Comparison of ENCODE assay signal across 29 cellular contexts in genomic region chr17:74659898-74660297, GRCh38. TPM values are rescaled to one million over a fixed set of nuclear protein-coding genes. Genes with fewer than 3 reads are reported as not detected.
A peak's percentile ranks its signal among the peaks of the same experiment; 100 is the strongest.
DNase-seq lines count a peak whose midpoint lies in the region; ATAC-seq and TF ChIP-seq lines count a peak whose summit lies in the region.
"Had no signal": no experiment of that assay in that cellular context is flagged by ENCODE, and none has a peak within 500 bp of the region (broad histone marks: within the 10 kb centered on the region; RNA-seq: fewer than 3 reads in every experiment).

No MANE protein-coding gene starts in this region.

- H3K4me3 ChIP-seq in coronary artery, result no peak overlapping the region
- H3K4me3 ChIP-seq: GM23248, PC-9, SJSA1 had no signal

- H3K27ac ChIP-seq in coronary artery, result no peak overlapping the region
- H3K27ac ChIP-seq: GM23248, PC-9, SJSA1 had no signal

- DNase-seq in activated effector memory CD4-positive, alpha-beta T cell treated with anti-CD3 and anti-CD28 coated beads, Interleukin-2, amount 50 U/mL, for 16 hours, result peak; percentile 4
- DNase-seq in activated effector memory CD4-positive, alpha-beta T cell treated with Interleukin-2 at 50 U/mL for 16 hours, result no peak
- DNase-seq in HK-2 (ENCODE audit: unreplicated experiment) (peak; percentile 14), coronary artery (ENCODE audit: low spot score) (peak; percentile 9), renal cortical epithelial cell (ENCODE audit: low read depth) (peak; percentile 31), NCI-H2029 treated with DMSO at 0.1 percent for 48 hours (lab: John Stamatoyannopoulos, UW) (no peak)
- no peak for DNase-seq in activated naive CD8-positive, alpha-beta T cell treated with anti-CD3 and anti-CD28 coated beads, Interleukin-2, amount 50 U/mL, for 24 hours
- DNase-seq in activated T-cell treated with anti-CD3 and anti-CD28 coated beads, Interleukin-2, amount 50 U/mL, for 24 hours, result no peak
- DNase-seq: 8988T; C1 segment of cervical spinal cord; Caco-2; CD4-positive, alpha-beta memory T cell; DND-41; GM23248; H7; IMR-90; KG1; MM.1S; NCI-H1105 treated with DMSO at 0.1 percent for 48 hours; NCI-H146; NCI-H1930; NCI-H446; NCI-H524 treated with DMSO at 0.1 percent for 48 hours; NCI-H82; NK-92 treated with Interleukin-12 subunit alpha and Interleukin-12 subunit beta, amount 100 ng/mL, for 24 hours; PC-9; Right ventricle myocardium superior; RPMI8226 had no signal

- H3K4me1 Mint-ChIP-seq in activated naive CD8-positive, alpha-beta T cell treated with anti-CD3 and anti-CD28 coated beads, Interleukin-2, amount 50 U/mL, for 24 hours, result peaks cover 3% of the 10 kb centered on the region
- peaks cover 3% of the 10 kb centered on the region for H3K4me1 Mint-ChIP-seq in activated T-cell treated with anti-CD3 and anti-CD28 coated beads, Interleukin-2, amount 50 U/mL, for 24 hours (ENCODE audit: low read depth)

- no peaks in the 10 kb centered on the region for H3K9me3 Mint-ChIP-seq in activated naive CD8-positive, alpha-beta T cell treated with anti-CD3 and anti-CD28 coated beads, Interleukin-2, amount 50 U/mL, for 24 hours
- peaks cover 2% of the 10 kb centered on the region for H3K9me3 Mint-ChIP-seq in activated T-cell treated with anti-CD3 and anti-CD28 coated beads, Interleukin-2, amount 50 U/mL, for 24 hours

- no peaks in the 10 kb centered on the region for H3K36me3 Mint-ChIP-seq in activated naive CD8-positive, alpha-beta T cell treated with anti-CD3 and anti-CD28 coated beads, Interleukin-2, amount 50 U/mL, for 24 hours (ENCODE audit: low read depth)
- H3K36me3 Mint-ChIP-seq in activated T-cell treated with anti-CD3 and anti-CD28 coated beads, Interleukin-2, amount 50 U/mL, for 24 hours (ENCODE audit: low read depth), result no peaks in the 10 kb centered on the region

- ATAC-seq in activated naive CD8-positive, alpha-beta T cell treated with anti-CD3 and anti-CD28 coated beads, Interleukin-2, amount 50 U/mL, for 24 hours, result no peak

- H3K4me3 Mint-ChIP-seq in activated naive CD8-positive, alpha-beta T cell treated with anti-CD3 and anti-CD28 coated beads, Interleukin-2, amount 50 U/mL, for 24 hours, result no peak overlapping the region
- no peak overlapping the region for H3K4me3 Mint-ChIP-seq in activated T-cell treated with anti-CD3 and anti-CD28 coated beads, Interleukin-2, amount 50 U/mL, for 24 hours
- H3K4me3 Mint-ChIP-seq: CD4-positive, alpha-beta memory T cell had no signal

- no peak for TF ChIP-seq CTCF in coronary artery (IDR thresholded peaks at IDR 0.05)

- peaks cover 25% of the 10 kb centered on the region for H3K27me3 Mint-ChIP-seq in activated naive CD8-positive, alpha-beta T cell treated with anti-CD3 and anti-CD28 coated beads, Interleukin-2, amount 50 U/mL, for 24 hours
- H3K27me3 Mint-ChIP-seq in activated T-cell treated with anti-CD3 and anti-CD28 coated beads, Interleukin-2, amount 50 U/mL, for 24 hours, result peaks cover 44% of the 10 kb centered on the region

- H3K27ac Mint-ChIP-seq in activated naive CD8-positive, alpha-beta T cell treated with anti-CD3 and anti-CD28 coated beads, Interleukin-2, amount 50 U/mL, for 24 hours, result no peak overlapping the region
- H3K27ac Mint-ChIP-seq in activated T-cell treated with anti-CD3 and anti-CD28 coated beads, Interleukin-2, amount 50 U/mL, for 24 hours, result no peak overlapping the region
- H3K27ac Mint-ChIP-seq: CD4-positive, alpha-beta memory T cell had no signal

RNA-seq across cellular contexts. Expression of gene CD300E, which starts 36.4 kb away (rescaled TPM):
- not detected in 2 replicates for total RNA-seq in renal cortical epithelial cell
- total RNA-seq: Caco-2; CD4-positive, alpha-beta memory T cell; GM23248; IMR-90; PC-9; SJSA1 had no signal

RNA-seq across cellular contexts. Expression of gene CD300LF, which starts 52.8 kb away (rescaled TPM):
- total RNA-seq in renal cortical epithelial cell, result not detected in 2 replicates
- total RNA-seq: GM23248, H7, IMR-90, PC-9, Right ventricle myocardium superior, SJSA1 had no signal

Comparison
In these comparisons a context has a peak if more than half of its experiments do, and no peak if none do; other contexts are left out.
1. DNase-seq: peak in activated effector memory CD4-positive, alpha-beta T cell treated with anti-CD3 and anti-CD28 coated beads, Interleukin-2, amount 50 U/mL, for 16 hours (single experiment), HK-2 (single experiment), coronary artery (single experiment) and renal cortical epithelial cell (single experiment); none in activated effector memory CD4-positive, alpha-beta T cell treated with Interleukin-2 at 50 U/mL for 16 hours (single experiment), activated naive CD8-positive, alpha-beta T cell treated with anti-CD3 and anti-CD28 coated beads, Interleukin-2, amount 50 U/mL, for 24 hours (single experiment), NCI-H2029 treated with DMSO at 0.1 percent for 48 hours (single experiment) and activated T-cell treated with anti-CD3 and anti-CD28 coated beads, Interleukin-2, amount 50 U/mL, for 24 hours (single experiment).